Comparison of ENCODE assay signal across 22 cellular contexts in the genomic region with DNA sequence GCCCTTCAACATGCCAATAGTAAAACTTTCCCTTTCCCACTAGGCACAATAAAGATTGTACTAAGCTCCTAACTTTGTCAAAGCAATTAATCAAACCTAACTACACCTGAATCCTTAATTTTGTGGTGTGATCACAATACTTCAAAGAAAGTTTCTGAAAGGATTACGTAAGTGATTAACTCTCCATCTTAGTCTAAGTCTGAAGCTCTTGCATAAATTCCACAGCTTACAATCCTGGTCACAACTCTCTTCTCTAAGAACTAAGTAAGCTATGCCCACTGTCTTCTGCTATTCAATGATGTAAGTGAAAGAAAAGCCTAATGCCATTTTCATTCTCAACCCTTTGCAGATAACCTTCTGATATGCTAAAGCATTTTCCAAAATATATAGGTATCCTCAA.
"Had no signal": no experiment of that assay in that cellular context is flagged by ENCODE, and none has a peak within 500 bp of the region (broad histone marks: within the 10 kb centered on the region; RNA-seq: fewer than 3 reads in every experiment).

No MANE protein-coding gene starts in this region.

- H3K4me3 Mint-ChIP-seq: activated naive CD4-positive, alpha-beta T cell treated with anti-CD3 and anti-CD28 coated beads for 36 hours; activated naive CD8-positive, alpha-beta T cell treated with anti-CD3 and anti-CD28 coated beads, Interleukin-2, amount 10 ng/mL, durations not matched to agents 7 days and 5 days; activated T-cell treated with anti-CD3 and anti-CD28 coated beads, Interleukin-2, amount 50 U/mL, for 24 hours; naive B cell; T-helper 2 cell treated with Interferon-gamma antibody and Interleukin-4, amounts not matched to agents 5 μg/mL and 100 μg/mL, for 36 hours had no signal

- DNase-seq: activated CD4-positive, alpha-beta T cell treated with anti-CD3 and anti-CD28 coated beads for 1 hour; activated CD4-positive, alpha-beta T cell treated with anti-CD3 and anti-CD28 coated beads, Interleukin-2, amount 50 U/mL, for 1 hour; activated CD8-positive, alpha-beta memory T cell treated with anti-CD3 and anti-CD28 coated beads, Interleukin-2, amount 50 U/mL, for 4 hours; activated effector memory CD4-positive, alpha-beta T cell treated with Interleukin-2 at 50 U/mL for 16 hours; activated naive CD4-positive, alpha-beta T cell treated with anti-CD3 and anti-CD28 coated beads for 36 hours; activated naive CD8-positive, alpha-beta T cell treated with anti-CD3 and anti-CD28 coated beads, Interleukin-2, amount 10 ng/mL, durations not matched to agents 7 days and 5 days; activated T-cell treated with anti-CD3 and anti-CD28 coated beads, Interleukin-2, amount 50 U/mL, for 24 hours; amygdala; heart left ventricle; naive B cell; sigmoid colon; stimulated activated CD4-positive, alpha-beta T cell treated with anti-CD3 and anti-CD28 coated beads, Interleukin-15, amount 100 ng/mL, for 24 hours; stimulated activated CD8-positive, alpha-beta memory T cell treated with anti-CD3 and anti-CD28 coated beads, Interleukin-4, amount 100 ng/mL, for 48 hours; stimulated activated naive CD4-positive, alpha-beta T cell; upper lobe of left lung; WERI-Rb-1 had no signal

- H3K27ac ChIP-seq: coronary artery, heart left ventricle, sigmoid colon, thoracic aorta, WERI-Rb-1 had no signal

- H3K4me2 ChIP-seq: smooth muscle cell had no signal

- FAIRE-seq: bronchial epithelial cell, islet of Langerhans had no signal

- H3K27me3 ChIP-seq: heart left ventricle, sigmoid colon, upper lobe of left lung had no signal

- ATAC-seq: heart left ventricle had no signal

- H3K27me3 Mint-ChIP-seq: activated naive CD8-positive, alpha-beta T cell treated with anti-CD3 and anti-CD28 coated beads, Interleukin-2, amount 10 ng/mL, durations not matched to agents 7 days and 5 days; activated T-cell treated with anti-CD3 and anti-CD28 coated beads, Interleukin-2, amount 50 U/mL, for 24 hours; naive B cell had no signal

- H3K4me3 ChIP-seq: coronary artery, heart left ventricle, sigmoid colon, smooth muscle cell, thoracic aorta, upper lobe of left lung had no signal

- H3K36me3 ChIP-seq: heart left ventricle, sigmoid colon, thoracic aorta, upper lobe of left lung, WERI-Rb-1 had no signal

- H3K9me3 ChIP-seq: heart left ventricle, sigmoid colon, thoracic aorta, upper lobe of left lung had no signal

- H3K27ac Mint-ChIP-seq: activated naive CD4-positive, alpha-beta T cell treated with anti-CD3 and anti-CD28 coated beads for 36 hours; activated naive CD8-positive, alpha-beta T cell treated with anti-CD3 and anti-CD28 coated beads, Interleukin-2, amount 10 ng/mL, durations not matched to agents 7 days and 5 days; activated T-cell treated with anti-CD3 and anti-CD28 coated beads, Interleukin-2, amount 50 U/mL, for 24 hours; T-helper 2 cell treated with Interferon-gamma antibody and Interleukin-4, amounts not matched to agents 5 μg/mL and 100 μg/mL, for 36 hours had no signal

- H3K9me3 Mint-ChIP-seq: activated naive CD4-positive, alpha-beta T cell treated with anti-CD3 and anti-CD28 coated beads for 36 hours; activated naive CD8-positive, alpha-beta T cell treated with anti-CD3 and anti-CD28 coated beads, Interleukin-2, amount 10 ng/mL, durations not matched to agents 7 days and 5 days; activated T-cell treated with anti-CD3 and anti-CD28 coated beads, Interleukin-2, amount 50 U/mL, for 24 hours; naive B cell; T-helper 2 cell treated with Interferon-gamma antibody and Interleukin-4, amounts not matched to agents 5 μg/mL and 100 μg/mL, for 36 hours had no signal

- H3K36me3 Mint-ChIP-seq: activated naive CD8-positive, alpha-beta T cell treated with anti-CD3 and anti-CD28 coated beads, Interleukin-2, amount 10 ng/mL, durations not matched to agents 7 days and 5 days; naive B cell had no signal
